13 cellular contexts compared by ENCODE assay signal in genomic region chr10:123891147-123892011, GRCh38. TPM values are rescaled to one million over a fixed set of nuclear protein-coding genes. Genes with fewer than 3 reads are reported as not detected.
A peak's percentile ranks its signal among the peaks of the same experiment; 100 is the strongest.
DNase-seq lines count a peak whose midpoint lies in the region; ATAC-seq lines count a peak whose summit lies in the region.
"Had no signal": no experiment of that assay in that cellular context is flagged by ENCODE, and none has a peak within 500 bp of the region (broad histone marks: within the 10 kb centered on the region; RNA-seq: fewer than 3 reads in every experiment).

CPXM2 (minus strand) TSS chr10:123891807; CDS start chr10:123891659, 148 bp downstream.

- H3K4me1 ChIP-seq in skeletal muscle tissue (ENCODE audit: control insufficient read depth in 3 of 3, insufficient read depth in 3 of 3, low read length in 3 of 3) = peaks cover 0 to 3% (median 3%) of the 10 kb centered on the region in 3 donors
- H3K4me1 ChIP-seq: SJCRH30 had no signal

- no peaks in the 10 kb centered on the region for H3K9me3 ChIP-seq in skeletal muscle tissue (ENCODE audit: control insufficient read depth in 3 of 3, low read length in 3 of 3)
- H3K9me3 ChIP-seq: SJCRH30 had no signal

- H3K27ac ChIP-seq in skeletal muscle tissue (ENCODE audit: low read depth, low read length) = peak within 1 kb of the TSS; percentile 74
- H3K27ac ChIP-seq: epithelial cell of prostate, SJCRH30 had no signal

- H3K27me3 ChIP-seq in skeletal muscle tissue (ENCODE audit: control insufficient read depth in 3 of 3, insufficient read depth in 3 of 3, low read length in 3 of 3) = peaks cover 2 to 16% (median 16%) of the 10 kb centered on the region in 3 donors

- peak; percentile 79 for ATAC-seq in left colon
- ATAC-seq: activated naive CD8-positive, alpha-beta T cell treated with anti-CD3 and anti-CD28 coated beads, Interleukin-2, amount 50 U/mL, for 24 hours had no signal

- DNase-seq in ELF-1 (ENCODE audit: low read depth, low spot score) = peak; percentile 70
- peak; percentile 53 for DNase-seq in ecto neural progenitor cell (ENCODE audit: low spot score)
- DNase-seq in left colon = peak in 1 of 2 donors; percentile 23
- DNase-seq in NCI-H1417 (lab: John Stamatoyannopoulos, UW) = no peak
- no peak for DNase-seq in putamen (ENCODE audit: low spot score)
- no peak for DNase-seq in HK-2 (ENCODE audit: unreplicated experiment)
- no peak for DNase-seq in activated CD8-positive, alpha-beta memory T cell treated with anti-CD3 and anti-CD28 coated beads, Interleukin-2, amount 50 U/mL, for 48 hours
- DNase-seq: activated naive CD8-positive, alpha-beta T cell treated with anti-CD3 and anti-CD28 coated beads, Interleukin-2, amount 50 U/mL, for 24 hours; CD4-positive, alpha-beta memory T cell; NCI-H446 treated with DMSO at 0.1 percent for 48 hours; SJCRH30 had no signal

- peak within 1 kb of the TSS; percentile 45 to 74 (median 61) for H3K9ac ChIP-seq in skeletal muscle tissue (ENCODE audit: low read depth in 1 of 3, low read length in 3 of 3)

- peak within 1 kb of the TSS; percentile 58 to 68 (median 60) for H3K4me3 ChIP-seq in skeletal muscle tissue (ENCODE audit: low read length in 3 of 3)
- H3K4me3 ChIP-seq: SJCRH30 had no signal

- no peaks in the 10 kb centered on the region for H3K36me3 ChIP-seq in skeletal muscle tissue (ENCODE audit: control insufficient read depth in 3 of 3, insufficient read depth in 3 of 3, low read length in 3 of 3)
- H3K36me3 ChIP-seq: SJCRH30 had no signal

- intact Hi-C loops in left colon (cut with DNase I, micrococcal nuclease) = no loop called here

RNA-seq across cellular contexts. Expression of gene CPXM2, which starts in this region (rescaled TPM):
- total RNA-seq in left colon = 10 to 100 TPM in 1 of 2 donors, 1 to 10 TPM in 1; 2.3 to 11.6 TPM
- 0.52 TPM for total RNA-seq in skeletal muscle tissue
- total RNA-seq: CD4-positive, alpha-beta memory T cell; SJCRH30 had no signal

Comparison
In these comparisons a context has a peak if more than half of its experiments do, and no peak if none do; other contexts are left out.
1. DNase-seq: peak in ELF-1 (single experiment) and ecto neural progenitor cell (single experiment); none in NCI-H1417 (0 of 3), putamen (single experiment), HK-2 (single experiment) and activated CD8-positive, alpha-beta memory T cell treated with anti-CD3 and anti-CD28 coated beads, Interleukin-2, amount 50 U/mL, for 48 hours (single experiment).